23 cellular contexts compared by ENCODE assay signal in genomic region chr15:87929835-87930234, GRCh38.
"Had no signal": no experiment of that assay in that cellular context is flagged by ENCODE, and none has a peak within 500 bp of the region (broad histone marks: within the 10 kb centered on the region; RNA-seq: fewer than 3 reads in every experiment).

No MANE protein-coding gene starts in this region.

- H3K27ac ChIP-seq: epithelial cell of prostate, gastrocnemius medialis, left lung, prostate gland, sigmoid colon, stomach, thyroid gland, vagina had no signal

- H3K4me1 ChIP-seq: gastrocnemius medialis, left lung, prostate gland, sigmoid colon, stomach, thyroid gland, vagina had no signal

- H3K36me3 ChIP-seq: gastrocnemius medialis, left lung, prostate gland, sigmoid colon, stomach, thyroid gland, vagina had no signal

- FAIRE-seq: kidney had no signal

- H3K4me3 ChIP-seq: gastrocnemius medialis, left lung, mucosa of descending colon, prostate gland, sigmoid colon, stomach, thyroid gland, vagina had no signal

- H3K27me3 ChIP-seq: gastrocnemius medialis, left lung, sigmoid colon, stomach, thyroid gland, vagina had no signal

- DNase-seq: cortex of kidney; effector memory CD8-positive, alpha-beta T cell; foreskin fibroblast; gastrocnemius medialis; kidney; left lung; mesenchymal stem cell; mucosa of descending colon; naive B cell; nucleus accumbens; right cardiac atrium; sigmoid colon; stimulated activated CD4-positive, alpha-beta T cell treated with anti-CD3 and anti-CD28 coated beads, Interleukin-2, amount 100 ng/mL, for 24 hours; stimulated activated CD4-positive, alpha-beta T cell treated with anti-CD3 and anti-CD28 coated beads, Interleukin-4, amount 100 ng/mL, for 24 hours; stimulated activated naive CD4-positive, alpha-beta T cell treated with Interleukin-2 at 50 U/mL for 16 hours; stomach; thyroid gland; trophoblast cell had no signal

- ATAC-seq: effector memory CD8-positive, alpha-beta T cell; esophagus mucosa; gastrocnemius medialis; left lung; mucosa of descending colon; right cardiac atrium; stimulated activated effector memory CD8-positive, alpha-beta T cell treated with anti-CD3 and anti-CD28 coated beads, Interleukin-12 subunit alpha, Interleukin-12 subunit beta, amount 100 ng/mL, for 72 hours had no signal

- H3K9me3 ChIP-seq: gastrocnemius medialis, left lung, mucosa of descending colon, prostate gland, sigmoid colon, stomach, thyroid gland, vagina had no signal
